41 cellular contexts compared by ENCODE assay signal in genomic region chr17:37386462-37386861, GRCh38. TPM values are rescaled to one million over a fixed set of nuclear protein-coding genes. Genes with fewer than 3 reads are reported as not detected.
"Had no signal": no experiment of that assay in that cellular context is flagged by ENCODE, and none has a peak within 500 bp of the region (broad histone marks: within the 10 kb centered on the region; RNA-seq: fewer than 3 reads in every experiment).

No MANE protein-coding gene starts in this region.

- FAIRE-seq: colon, endometrium, endothelial cell of umbilical vein had no signal

- H3K36me3 ChIP-seq: adrenal gland, esophagus squamous epithelium, heart right ventricle had no signal

- H2AFZ ChIP-seq: hepatocyte had no signal

- H3K4me3 ChIP-seq: adrenal gland, body of pancreas, esophagus squamous epithelium, gastroesophageal sphincter, heart right ventricle, hepatocyte had no signal

- H3K27ac ChIP-seq: adrenal gland, body of pancreas, epithelial cell of prostate, esophagus squamous epithelium, gastroesophageal sphincter, heart right ventricle had no signal

- H3K9me3 ChIP-seq: adrenal gland, body of pancreas, esophagus squamous epithelium, gastroesophageal sphincter, heart right ventricle had no signal

- H3K27me3 ChIP-seq: adrenal gland, body of pancreas, esophagus squamous epithelium, gastroesophageal sphincter, heart right ventricle, hepatocyte had no signal

- H3K4me1 ChIP-seq: adrenal gland, body of pancreas, esophagus squamous epithelium, gastroesophageal sphincter had no signal

- DNase-seq: activated CD4-positive, alpha-beta memory T cell treated with anti-CD3 and anti-CD28 coated beads, Interleukin-2, amount 10 ng/mL, durations not matched to agents 7 days and 5 days; activated CD4-positive, alpha-beta T cell treated with anti-CD3 and anti-CD28 coated beads for 4 hours; activated CD4-positive, alpha-beta T cell treated with anti-CD3 and anti-CD28 coated beads, Interleukin-2, amount 10 ng/mL, durations not matched to agents 7 days and 5 days; activated CD4-positive, alpha-beta T cell treated with anti-CD3 and anti-CD28 coated beads, Interleukin-2, amount 50 U/mL, for 4 hours; activated CD4-positive, CD25-positive, alpha-beta regulatory T cell; activated CD4-positive, CD25-positive, alpha-beta regulatory T cell treated with anti-CD3 and anti-CD28 coated beads, Interleukin-2, amount 50 U/mL, for 72 hours; activated CD8-positive, alpha-beta memory T cell treated with anti-CD3 and anti-CD28 coated beads for 24 hours; activated effector memory CD4-positive, alpha-beta T cell treated with Interleukin-2 at 50 U/mL for 16 hours; activated gamma-delta T cell treated with Interleukin-2 at 50 U/mL for 16 hours; activated naive CD4-positive, alpha-beta T cell treated with anti-CD3 and anti-CD28 coated beads for 36 hours; activated naive CD8-positive, alpha-beta T cell treated with anti-CD3 and anti-CD28 coated beads for 36 hours; activated naive CD8-positive, alpha-beta T cell treated with anti-CD3 and anti-CD28 coated beads, Interleukin-2, amount 50 U/mL, for 24 hours; activated T-cell treated with anti-CD3 and anti-CD28 coated beads, Interleukin-2, amount 50 U/mL, for 4 hours; adrenal gland; amygdala; aorta; body of pancreas; caudate nucleus; cortex of kidney; dermis blood vessel endothelial cell; effector CD4-positive, alpha-beta T cell; effector memory CD8-positive, alpha-beta T cell; esophagus squamous epithelium; foreskin melanocyte; heart right ventricle; T-helper 17 cell; T1000 had no signal

- H3K79me2 ChIP-seq: hepatocyte had no signal

- H3K36me3 Mint-ChIP-seq: activated naive CD4-positive, alpha-beta T cell treated with anti-CD3 and anti-CD28 coated beads, Interleukin-2, amount 50 U/mL, for 24 hours; activated naive CD8-positive, alpha-beta T cell treated with anti-CD3 and anti-CD28 coated beads for 36 hours had no signal

- ATAC-seq: activated naive CD8-positive, alpha-beta T cell treated with anti-CD3 and anti-CD28 coated beads, Interleukin-2, amount 50 U/mL, for 24 hours; activated T-cell treated with anti-CD3 and anti-CD28 coated beads, Interleukin-2, amount 50 U/mL, for 4 hours; activated T-helper 17 cell treated with anti-CD3 and anti-CD28 coated beads, Interleukin-2, amount 50 U/mL, for 72 hours; body of pancreas; effector memory CD8-positive, alpha-beta T cell; gastroesophageal sphincter; heart right ventricle; T-helper 17 cell had no signal

- H3K4me3 Mint-ChIP-seq: activated CD4-positive, alpha-beta memory T cell treated with anti-CD3 and anti-CD28 coated beads, Interleukin-2, amount 10 ng/mL, durations not matched to agents 7 days and 5 days; activated CD4-positive, alpha-beta T cell treated with anti-CD3 and anti-CD28 coated beads, Interleukin-2, amount 10 ng/mL, durations not matched to agents 7 days and 5 days; activated naive CD4-positive, alpha-beta T cell treated with anti-CD3 and anti-CD28 coated beads for 36 hours; activated naive CD4-positive, alpha-beta T cell treated with anti-CD3 and anti-CD28 coated beads, Interleukin-2, amount 50 U/mL, for 24 hours; activated naive CD8-positive, alpha-beta T cell treated with anti-CD3 and anti-CD28 coated beads for 36 hours; activated naive CD8-positive, alpha-beta T cell treated with anti-CD3 and anti-CD28 coated beads, Interleukin-2, amount 50 U/mL, for 24 hours; activated T-cell treated with anti-CD3 and anti-CD28 coated beads, Interleukin-2, amount 50 U/mL, for 4 hours; activated T-helper 17 cell treated with anti-CD3 and anti-CD28 coated beads, Interleukin-2, amount 50 U/mL, for 72 hours; effector memory CD8-positive, alpha-beta T cell; T-helper 17 cell; T-helper 2 cell treated with Interferon-gamma antibody and Interleukin-4, amounts not matched to agents 5 μg/mL and 100 μg/mL, for 36 hours had no signal

- H3K27me3 Mint-ChIP-seq: activated CD4-positive, alpha-beta memory T cell treated with anti-CD3 and anti-CD28 coated beads, Interleukin-2, amount 10 ng/mL, durations not matched to agents 7 days and 5 days; activated CD4-positive, alpha-beta T cell treated with anti-CD3 and anti-CD28 coated beads, Interleukin-2, amount 10 ng/mL, durations not matched to agents 7 days and 5 days; activated naive CD4-positive, alpha-beta T cell treated with anti-CD3 and anti-CD28 coated beads, Interleukin-2, amount 50 U/mL, for 24 hours; activated naive CD8-positive, alpha-beta T cell treated with anti-CD3 and anti-CD28 coated beads for 36 hours; activated naive CD8-positive, alpha-beta T cell treated with anti-CD3 and anti-CD28 coated beads, Interleukin-2, amount 50 U/mL, for 24 hours; activated T-helper 17 cell treated with anti-CD3 and anti-CD28 coated beads, Interleukin-2, amount 50 U/mL, for 72 hours; effector memory CD8-positive, alpha-beta T cell; T-helper 17 cell had no signal

- H3K27ac Mint-ChIP-seq: activated CD4-positive, alpha-beta memory T cell treated with anti-CD3 and anti-CD28 coated beads, Interleukin-2, amount 10 ng/mL, durations not matched to agents 7 days and 5 days; activated CD4-positive, alpha-beta T cell treated with anti-CD3 and anti-CD28 coated beads, Interleukin-2, amount 10 ng/mL, durations not matched to agents 7 days and 5 days; activated naive CD4-positive, alpha-beta T cell treated with anti-CD3 and anti-CD28 coated beads for 36 hours; activated naive CD4-positive, alpha-beta T cell treated with anti-CD3 and anti-CD28 coated beads, Interleukin-2, amount 50 U/mL, for 24 hours; activated naive CD8-positive, alpha-beta T cell treated with anti-CD3 and anti-CD28 coated beads for 36 hours; activated naive CD8-positive, alpha-beta T cell treated with anti-CD3 and anti-CD28 coated beads, Interleukin-2, amount 50 U/mL, for 24 hours; activated T-helper 17 cell treated with anti-CD3 and anti-CD28 coated beads, Interleukin-2, amount 50 U/mL, for 72 hours; effector memory CD8-positive, alpha-beta T cell; T-helper 17 cell; T-helper 2 cell treated with Interferon-gamma antibody and Interleukin-4, amounts not matched to agents 5 μg/mL and 100 μg/mL, for 36 hours had no signal

- H3K4me2 ChIP-seq: hepatocyte had no signal

- H3K9me3 Mint-ChIP-seq: activated CD4-positive, alpha-beta memory T cell treated with anti-CD3 and anti-CD28 coated beads, Interleukin-2, amount 10 ng/mL, durations not matched to agents 7 days and 5 days; activated CD4-positive, alpha-beta T cell treated with anti-CD3 and anti-CD28 coated beads, Interleukin-2, amount 10 ng/mL, durations not matched to agents 7 days and 5 days; activated naive CD4-positive, alpha-beta T cell treated with anti-CD3 and anti-CD28 coated beads for 36 hours; activated naive CD4-positive, alpha-beta T cell treated with anti-CD3 and anti-CD28 coated beads, Interleukin-2, amount 50 U/mL, for 24 hours; activated naive CD8-positive, alpha-beta T cell treated with anti-CD3 and anti-CD28 coated beads for 36 hours; activated naive CD8-positive, alpha-beta T cell treated with anti-CD3 and anti-CD28 coated beads, Interleukin-2, amount 50 U/mL, for 24 hours; activated T-cell treated with anti-CD3 and anti-CD28 coated beads, Interleukin-2, amount 50 U/mL, for 4 hours; activated T-helper 17 cell treated with anti-CD3 and anti-CD28 coated beads, Interleukin-2, amount 50 U/mL, for 72 hours; effector memory CD8-positive, alpha-beta T cell; T-helper 2 cell treated with Interferon-gamma antibody and Interleukin-4, amounts not matched to agents 5 μg/mL and 100 μg/mL, for 36 hours had no signal

RNA-seq across cellular contexts. Expression of gene C17orf78, which starts 10.7 kb away (rescaled TPM):
- total RNA-seq: activated CD4-positive, alpha-beta memory T cell treated with anti-CD3 and anti-CD28 coated beads, Interleukin-2, amount 10 ng/mL, durations not matched to agents 7 days and 5 days; activated CD4-positive, alpha-beta T cell treated with anti-CD3 and anti-CD28 coated beads, Interleukin-2, amount 10 ng/mL, durations not matched to agents 7 days and 5 days; activated naive CD4-positive, alpha-beta T cell treated with anti-CD3 and anti-CD28 coated beads for 36 hours; activated naive CD8-positive, alpha-beta T cell treated with anti-CD3 and anti-CD28 coated beads for 36 hours; activated T-cell treated with anti-CD3 and anti-CD28 coated beads, Interleukin-2, amount 50 U/mL, for 4 hours; activated T-helper 17 cell treated with anti-CD3 and anti-CD28 coated beads, Interleukin-2, amount 50 U/mL, for 72 hours; adrenal gland; aorta; body of pancreas; chondrocyte; dermis blood vessel endothelial cell; endothelial cell of umbilical vein; esophagus squamous epithelium; fibroblast of lung; fibroblast of villous mesenchyme; gastroesophageal sphincter; glomerular endothelial cell; heart right ventricle; hepatocyte; T-helper 17 cell had no signal
- polyA plus RNA-seq: adrenal gland, endothelial cell of umbilical vein, esophagus, fibroblast of lung, heart right ventricle, hepatocyte had no signal
